ENCODE assay signal across 8 cellular contexts in the genomic region with DNA sequence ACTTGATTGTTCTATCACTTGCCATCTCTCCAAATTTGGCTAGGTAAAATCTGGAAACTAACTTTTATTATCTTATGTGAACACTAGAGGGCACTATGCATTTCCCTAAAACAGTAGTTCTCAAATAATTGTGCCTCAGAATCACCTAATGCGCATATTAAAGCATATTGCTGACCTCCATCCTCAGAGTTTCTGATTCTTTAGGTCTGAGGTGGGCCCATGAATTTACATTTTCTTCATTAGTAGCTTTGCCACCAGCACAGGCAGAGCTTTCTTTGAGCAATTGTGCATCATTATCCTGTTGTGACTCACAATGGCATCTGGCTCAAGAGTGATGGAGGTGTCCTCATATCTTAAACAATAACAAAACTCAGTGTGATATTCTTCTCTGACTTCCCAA. TPM values are rescaled to one million over a fixed set of nuclear protein-coding genes. Genes with fewer than 3 reads are reported as not detected.
A peak's percentile ranks its signal among the peaks of the same experiment; 100 is the strongest.
DNase-seq lines count a peak whose midpoint lies in the region; ATAC-seq and TF ChIP-seq lines count a peak whose summit lies in the region.

No MANE protein-coding gene starts in this region.

- DNase-seq in right atrium auricular region (ENCODE audit: low spot score), result no peak
- DNase-seq in left ventricle myocardium superior, result no peak
- DNase-seq in NCI-H1105 (lab: John Stamatoyannopoulos, UW), result peak; percentile 51
- no peak for DNase-seq in body of pancreas
- DNase-seq in activated gamma-delta T cell (lab: John Stamatoyannopoulos, UW), result no peak
- DNase-seq in NK-92 treated with Interleukin-12 subunit alpha and Interleukin-12 subunit beta, amount 100 ng/mL, for 24 hours (lab: John Stamatoyannopoulos, UW), result no peak

- TF ChIP-seq POLR2A in body of pancreas (IDR thresholded peaks at IDR 0.05), result no peak

- H3K36me3 ChIP-seq in right atrium auricular region (no peaks in the 10 kb centered on the region), body of pancreas (replicated peaks in 1 of 2; ENCODE audit: insufficient read depth in 1 of 2, low read depth in 2 of 2) (no peaks in the 10 kb centered on the region)

- no peak overlapping the region for H3K4me3 Mint-ChIP-seq in nephron

- TF ChIP-seq CTCF in right atrium auricular region (IDR thresholded peaks at IDR 0.05), result peak; percentile 38 to 62
- peak in 6 of 7 experiments; percentile 33 to 52 (median 42) for TF ChIP-seq CTCF in body of pancreas (IDR thresholded peaks at IDR 0.05)
- peak; percentile 63 to 66 (median 66) for TF ChIP-seq CTCF in nephron (IDR thresholded peaks at IDR 0.05; ENCODE audit: unreplicated experiment in 3 of 3)

- H3K4me1 ChIP-seq in right atrium auricular region (no peaks in the 10 kb centered on the region), body of pancreas (no peaks in the 10 kb centered on the region)

- no peak overlapping the region for H3K27ac Mint-ChIP-seq in nephron

- no peak overlapping the region for H3K27ac ChIP-seq in right atrium auricular region
- no peak overlapping the region for H3K27ac ChIP-seq in body of pancreas

- 35 to 38% methylated on average over 1 of the region's 1 CpG for WGBS in body of pancreas, 2 donors

- H3K9me3 Mint-ChIP-seq in nephron, result no peaks in the 10 kb centered on the region

- H3K36me3 Mint-ChIP-seq in nephron (ENCODE audit: low read depth), result no peaks in the 10 kb centered on the region

- ATAC-seq in left ventricle myocardium superior (no peak), body of pancreas (no peak), GM21367 (IDR thresholded peaks at IDR 0.05; ENCODE audit: unreplicated experiment) (no peak)

- intact Hi-C loops in left ventricle myocardium superior (cut with micrococcal nuclease) (no loop called here), body of pancreas (cut with DNase I) (loop anchor here (5.0 kb wide), 1 partner anchor 1493 kb away; no protein-coding TSS in a partner anchor)

- H3K27me3 Mint-ChIP-seq in nephron (ENCODE audit: low read depth), result no peaks in the 10 kb centered on the region

- no peaks in the 10 kb centered on the region for H3K27me3 ChIP-seq in right atrium auricular region
- H3K27me3 ChIP-seq in body of pancreas, result no peaks in the 10 kb centered on the region

- no peaks in the 10 kb centered on the region for H3K9me3 ChIP-seq in right atrium auricular region
- no peaks in the 10 kb centered on the region for H3K9me3 ChIP-seq in body of pancreas

- H3K4me1 Mint-ChIP-seq in nephron, result peaks cover 8% of the 10 kb centered on the region

- no peak overlapping the region for H3K4me3 ChIP-seq in right atrium auricular region
- H3K4me3 ChIP-seq in body of pancreas, result no peak overlapping the region

RNA-seq across cellular contexts. Expression of gene BCHE, which starts 17.5 kb away (rescaled TPM):
- total RNA-seq in right atrium auricular region, result 10 to 100 TPM; 13.5 to 31.8 TPM
- total RNA-seq in left ventricle myocardium superior, result 2.6 TPM
- total RNA-seq in body of pancreas, result 1 to 10 TPM in 1 of 2 donors, under 1 TPM in 1; 0.52 to 4.0 TPM
